Comparison of ENCODE assay signal across 8 cellular contexts in the genomic region with DNA sequence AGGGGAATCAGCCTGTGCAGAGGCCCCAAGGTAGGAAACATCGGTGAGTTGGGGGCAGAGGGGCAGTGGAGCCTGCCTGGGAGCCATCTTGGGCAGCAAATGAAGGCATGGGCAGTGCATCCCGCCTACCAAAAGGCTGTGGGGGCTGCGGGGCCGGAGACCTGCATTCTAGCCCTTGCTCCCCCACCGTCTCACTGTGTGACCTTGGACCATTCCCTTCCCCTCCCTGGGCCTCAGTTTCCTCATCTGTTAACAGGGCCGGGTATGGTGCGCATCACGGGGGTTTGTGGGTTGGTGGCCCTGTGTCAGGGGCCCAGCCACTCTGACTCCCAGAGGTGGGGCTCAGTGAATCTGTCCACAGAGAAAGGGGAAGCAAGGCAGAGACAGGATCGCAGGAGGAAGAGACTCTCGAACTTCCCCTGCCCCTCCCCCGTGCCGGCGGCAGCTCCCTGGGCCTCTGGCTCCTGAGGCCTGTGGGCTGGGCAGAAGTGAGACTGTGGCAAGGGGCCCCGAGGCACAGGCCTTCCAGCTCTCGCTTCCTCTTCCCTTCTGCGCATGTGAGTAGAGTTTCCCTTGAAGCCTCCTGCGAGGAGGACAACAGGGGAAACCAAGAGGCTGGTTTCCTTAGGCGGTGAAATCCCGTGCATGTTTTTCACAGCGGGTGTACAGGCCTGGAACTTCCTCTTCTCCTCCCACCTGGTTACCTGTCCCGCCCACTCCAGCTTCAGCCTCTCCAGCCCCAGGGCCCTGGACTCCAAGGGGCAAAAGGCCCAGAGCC.
DNase-seq lines count a peak whose midpoint lies in the region; ATAC-seq lines count a peak whose summit lies in the region.

No MANE protein-coding gene starts in this region.

- H3K27me3 ChIP-seq in layer of hippocampus (ENCODE audit: control insufficient read depth, insufficient read depth, low read length), result no peaks in the 10 kb centered on the region

- peak overlapping the region; percentile 32 for H3K27ac ChIP-seq in layer of hippocampus (ENCODE audit: low read depth, low read length)

- ATAC-seq in GM18868 (IDR thresholded peaks at IDR 0.05; ENCODE audit: unreplicated experiment), result peak; percentile 87
- peak; percentile 75 for ATAC-seq in HG03060 (IDR thresholded peaks at IDR 0.05; ENCODE audit: low read depth, unreplicated experiment)

- DNase-seq in SKM-1 (lab: John Stamatoyannopoulos, UW; ENCODE audit: unreplicated experiment) (peak; percentile 98), NCI-H1105 treated with DMSO at 0.1 percent for 48 hours (lab: John Stamatoyannopoulos, UW) (no peak), NCI-H1092 (lab: John Stamatoyannopoulos, UW) (no peak)
- peak; percentile 62 for DNase-seq in activated naive CD4-positive, alpha-beta T cell treated with anti-CD3 and anti-CD28 coated beads, Interleukin-2, amount 50 U/mL, for 16 hours
- peak; percentile 53 for DNase-seq in stimulated activated CD8-positive, alpha-beta memory T cell treated with anti-CD3 and anti-CD28 coated beads, Interleukin-12 subunit alpha, Interleukin-12 subunit beta, amount 100 ng/mL, for 24 hours (ENCODE audit: extremely low read depth)

Comparison
In these comparisons a context has a peak if more than half of its experiments do, and no peak if none do; other contexts are left out.
1. DNase-seq: peak in SKM-1 (single experiment), activated naive CD4-positive, alpha-beta T cell treated with anti-CD3 and anti-CD28 coated beads, Interleukin-2, amount 50 U/mL, for 16 hours (single experiment) and stimulated activated CD8-positive, alpha-beta memory T cell treated with anti-CD3 and anti-CD28 coated beads, Interleukin-12 subunit alpha, Interleukin-12 subunit beta, amount 100 ng/mL, for 24 hours (single experiment); none in NCI-H1105 treated with DMSO at 0.1 percent for 48 hours (single experiment) and NCI-H1092 (single experiment).